Comparison of ENCODE assay signal across 11 cellular contexts in the genomic region with DNA sequence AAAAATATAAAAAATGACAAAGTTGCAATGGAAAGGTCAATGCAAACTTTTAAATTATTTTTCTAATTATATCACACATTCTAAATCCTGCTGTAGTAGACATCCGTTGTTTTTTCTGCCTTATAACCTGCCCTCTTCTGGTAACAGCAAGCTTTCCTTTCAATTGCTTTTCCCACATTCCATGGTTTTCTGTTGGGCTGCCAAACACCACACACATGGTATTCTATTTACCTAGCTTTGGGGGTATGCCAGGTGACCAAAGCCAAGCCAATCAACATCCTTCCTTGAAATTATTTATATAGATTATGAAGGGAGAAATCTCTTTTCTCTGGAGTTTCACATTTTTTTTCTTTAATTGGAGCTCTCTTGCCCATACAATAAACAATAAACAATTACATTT. TPM values are rescaled to one million over a fixed set of nuclear protein-coding genes. Genes with fewer than 3 reads are reported as not detected.
DNase-seq lines count a peak whose midpoint lies in the region; TF ChIP-seq lines count a peak whose summit lies in the region.
"Had no signal": no experiment of that assay in that cellular context is flagged by ENCODE, and none has a peak within 500 bp of the region (broad histone marks: within the 10 kb centered on the region; RNA-seq: fewer than 3 reads in every experiment).

No MANE protein-coding gene starts in this region.

- peaks cover 11 to 15% of the 10 kb centered on the region in 2 donors for H3K4me1 ChIP-seq in thyroid gland

- no peak overlapping the region for H3K27ac ChIP-seq in thyroid gland
- H3K27ac ChIP-seq: right atrium auricular region had no signal

- intact Hi-C loops in thyroid gland (cut with DNase I): no loop called here

- TF ChIP-seq POLR2A in thyroid gland (IDR thresholded peaks at IDR 0.05): no peak

- H3K4me3 ChIP-seq in fibroblast of pulmonary artery (replicated peaks; ENCODE audit: low read depth, low read length) (no peak overlapping the region), thyroid gland (replicated peaks in 1 of 3) (no peak overlapping the region)
- H3K4me3 ChIP-seq: right atrium auricular region had no signal

- H3K9me3 ChIP-seq in thyroid gland: no peaks in the 10 kb centered on the region
- H3K9me3 ChIP-seq: right atrium auricular region had no signal

- DNase-seq in NCI-H2171 treated with DMSO at 0.1 percent for 48 hours (lab: John Stamatoyannopoulos, UW) (peak; percentile 25), NCI-H2171 (lab: John Stamatoyannopoulos, UW) (no peak), SW480 (ENCODE audit: low spot score) (peak; percentile 10), fibroblast of pulmonary artery (ENCODE audit: low read depth) (peak; percentile 66), thyroid gland (peak; percentile 58 to 77), cortex of kidney (lab: John Stamatoyannopoulos, UW) (no peak)
- DNase-seq in activated CD4-positive, alpha-beta T cell treated with anti-CD3 and anti-CD28 coated beads, Interleukin-2, amount 50 U/mL, for 48 hours: no peak
- DNase-seq in stimulated activated CD4-positive, alpha-beta T cell treated with anti-CD3 and anti-CD28 coated beads, Interleukin-4, amount 100 ng/mL, for 4 hours: no peak
- DNase-seq: activated CD4-positive, alpha-beta memory T cell treated with anti-CD3 and anti-CD28 coated beads, Interleukin-2, amount 10 ng/mL, durations not matched to agents 7 days and 5 days; activated naive CD8-positive, alpha-beta T cell treated with anti-CD3 and anti-CD28 coated beads, Interleukin-2, amount 10 ng/mL, durations not matched to agents 7 days and 5 days had no signal

- WGBS in thyroid gland, 2 donors: 24 to 28% methylated on average over 1 of the region's 1 CpG

- peak; percentile 40 for TF ChIP-seq CTCF in fibroblast of pulmonary artery (IDR thresholded peaks at IDR 0.05; ENCODE audit: low read length, missing control alignments)
- TF ChIP-seq CTCF in thyroid gland (IDR thresholded peaks at IDR 0.05): peak in 3 of 6 experiments; percentile 32 to 43 (median 40)

- no peaks in the 10 kb centered on the region for H3K36me3 ChIP-seq in thyroid gland
- H3K36me3 ChIP-seq: right atrium auricular region had no signal

- H3K27me3 ChIP-seq in thyroid gland: no peaks in the 10 kb centered on the region
- H3K27me3 ChIP-seq: right atrium auricular region had no signal

RNA-seq across cellular contexts. Expression of gene LAMC1, which starts 3.4 kb away (rescaled TPM):
- 100 to 1,000 TPM; 150 to 213 (median 174) TPM for total RNA-seq in thyroid gland

Comparison
In these comparisons a context has a peak if more than half of its experiments do, and no peak if none do; other contexts are left out.
1. DNase-seq: peak in NCI-H2171 treated with DMSO at 0.1 percent for 48 hours (single experiment), SW480 (single experiment), fibroblast of pulmonary artery (single experiment) and thyroid gland (2 of 2); none in NCI-H2171 (single experiment), activated CD4-positive, alpha-beta T cell treated with anti-CD3 and anti-CD28 coated beads, Interleukin-2, amount 50 U/mL, for 48 hours (0 of 2), cortex of kidney (single experiment) and stimulated activated CD4-positive, alpha-beta T cell treated with anti-CD3 and anti-CD28 coated beads, Interleukin-4, amount 100 ng/mL, for 4 hours (0 of 2).